Comparison of ENCODE assay signal across 16 cellular contexts in the genomic region with DNA sequence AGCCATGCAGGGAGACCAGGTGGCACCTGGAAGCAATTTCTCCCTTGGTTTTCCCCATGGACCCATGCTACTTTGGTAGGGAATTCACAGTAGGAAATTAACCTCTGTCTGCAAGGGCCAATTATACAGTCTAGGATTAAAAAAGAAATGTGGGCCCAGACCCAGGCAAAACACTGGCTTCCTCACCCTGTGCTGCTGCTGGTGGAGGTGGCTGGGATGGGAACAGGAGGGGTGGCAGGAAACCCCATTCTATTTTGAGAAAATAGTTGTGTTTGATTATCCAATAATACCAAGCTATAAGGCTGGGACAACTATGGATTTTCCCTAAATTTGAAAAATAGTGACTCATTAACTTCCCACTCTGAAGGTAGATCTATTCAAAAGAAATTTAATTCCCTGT.
DNase-seq lines count a peak whose midpoint lies in the region; ATAC-seq, FAIRE-seq and TF ChIP-seq lines count a peak whose summit lies in the region.
"Had no signal": no experiment of that assay in that cellular context is flagged by ENCODE, and none has a peak within 500 bp of the region (broad histone marks: within the 10 kb centered on the region; RNA-seq: fewer than 3 reads in every experiment).

No MANE protein-coding gene starts in this region.

- H3K9ac ChIP-seq in endothelial cell of umbilical vein (replicated peaks; ENCODE audit: extremely low read depth, insufficient read depth, low read length) = no peak overlapping the region
- H3K9ac ChIP-seq: BLaER1 treated with 17β-estradiol and CSF1 and Interleukin-3, amounts not matched to agents 10 nM and 100 nM; GM23248 had no signal

- no peaks in the 10 kb centered on the region for H3K4me1 ChIP-seq in endothelial cell of umbilical vein (ENCODE audit: control insufficient read depth, extremely low read depth, insufficient read depth, low read length)
- H3K4me1 ChIP-seq in right cardiac atrium (ENCODE audit: control insufficient read depth, insufficient read depth, low read length) = no peaks in the 10 kb centered on the region
- H3K4me1 ChIP-seq: BLaER1 treated with 17β-estradiol and CSF1 and Interleukin-3, amounts not matched to agents 10 nM and 100 nM had no signal

- H3K27me3 Mint-ChIP-seq in mesothelial cell of epicardium (ENCODE audit: low read depth) = no peaks in the 10 kb centered on the region

- no peaks in the 10 kb centered on the region for H3K9me3 ChIP-seq in endothelial cell of umbilical vein (replicated peaks; ENCODE audit: control insufficient read depth, insufficient read depth, low read length)
- no peaks in the 10 kb centered on the region for H3K9me3 ChIP-seq in right cardiac atrium (ENCODE audit: control insufficient read depth, low read length)
- H3K9me3 ChIP-seq: BLaER1 treated with 17β-estradiol and CSF1 and Interleukin-3, amounts not matched to agents 10 nM and 100 nM had no signal

- peaks cover 3% of the 10 kb centered on the region for H3K36me3 Mint-ChIP-seq in mesothelial cell of epicardium
- H3K36me3 Mint-ChIP-seq: CD4-positive, CD25-positive, alpha-beta regulatory T cell had no signal

- TF ChIP-seq CTCF in endothelial cell of umbilical vein (IDR thresholded peaks at IDR 0.05; ENCODE audit: extremely low read depth in 1 of 2, insufficient read depth in 1 of 2, low read depth in 1 of 2, low read length in 2 of 2) (no peak), mesothelial cell of epicardium (IDR thresholded peaks at IDR 0.05; ENCODE audit: unreplicated experiment) (no peak)

- H3K27ac ChIP-seq in endothelial cell of umbilical vein (ENCODE audit: insufficient read depth, low read depth, low read length) = no peak overlapping the region
- no peak overlapping the region for H3K27ac ChIP-seq in right cardiac atrium (ENCODE audit: low read length)
- H3K27ac ChIP-seq: BLaER1 treated with 17β-estradiol and CSF1 and Interleukin-3, amounts not matched to agents 10 nM and 100 nM; GM23248 had no signal

- POLR2A ChIA-PET in endothelial cell of umbilical vein (lab: Charles Lee) = no interaction called here

- H3K4me2 ChIP-seq in endothelial cell of umbilical vein (ENCODE audit: insufficient read depth, low read length) = no peak overlapping the region
- H3K4me2 ChIP-seq: BLaER1 treated with 17β-estradiol and CSF1 and Interleukin-3, amounts not matched to agents 10 nM and 100 nM had no signal

- no peaks in the 10 kb centered on the region for H3K9me1 ChIP-seq in endothelial cell of umbilical vein (replicated peaks; ENCODE audit: control insufficient read depth, extremely low read depth, insufficient read depth, low read length)

- no peaks in the 10 kb centered on the region for H3K36me3 ChIP-seq in endothelial cell of umbilical vein (ENCODE audit: control insufficient read depth in 2 of 2, extremely low read depth in 1 of 2, insufficient read depth in 2 of 2, low read length in 2 of 2)
- H3K36me3 ChIP-seq: BLaER1 treated with 17β-estradiol and CSF1 and Interleukin-3, amounts not matched to agents 10 nM and 100 nM had no signal

- no peak overlapping the region for H2AFZ ChIP-seq in endothelial cell of umbilical vein (ENCODE audit: low read depth, low read length)
- H2AFZ ChIP-seq: GM23248 had no signal

- dilution Hi-C loops in endothelial cell of umbilical vein (cut with MboI; ENCODE audit: extremely low pct_ligation_motif_present, low sequenced_read_pairs) = no loop called here

- H3K79me2 ChIP-seq in endothelial cell of umbilical vein (ENCODE audit: control insufficient read depth, insufficient read depth, low read length) = no peaks in the 10 kb centered on the region

- DNase-seq in COR-L47 (lab: John Stamatoyannopoulos, UW) = peak; percentile 88
- peak; percentile 89 for DNase-seq in NCI-H146 (lab: John Stamatoyannopoulos, UW)
- peak; percentile 27 for DNase-seq in NCI-H2171 (lab: John Stamatoyannopoulos, UW)
- DNase-seq in endothelial cell of umbilical vein (ENCODE audit: low read depth, low spot score) = peak; percentile 4
- DNase-seq in right cardiac atrium = no peak
- DNase-seq in mesothelial cell of epicardium (ENCODE audit: low spot score in 2 of 2, unreplicated experiment in 2 of 2) = no peak
- DNase-seq: ACHN; Calu3; CD4-positive, CD25-positive, alpha-beta regulatory T cell; DMS 273 treated with DMSO at 0.1 percent for 48 hours; GM23248; H7 had no signal

- TF ChIP-seq POLR2A in endothelial cell of umbilical vein (IDR thresholded peaks at IDR 0.05; ENCODE audit: low read depth, low read length) = no peak

- peaks cover 7% of the 10 kb centered on the region for H3K9me3 Mint-ChIP-seq in mesothelial cell of epicardium

- no peaks in the 10 kb centered on the region for H4K20me1 ChIP-seq in endothelial cell of umbilical vein (replicated peaks; ENCODE audit: control insufficient read depth, extremely low read depth, insufficient read depth, low read length)
- H4K20me1 ChIP-seq: BLaER1 treated with 17β-estradiol and CSF1 and Interleukin-3, amounts not matched to agents 10 nM and 100 nM had no signal

- H3K27me3 ChIP-seq in endothelial cell of umbilical vein (ENCODE audit: control insufficient read depth in 2 of 2, insufficient read depth in 2 of 2, low read length in 2 of 2) = peaks cover 2% of the 10 kb centered on the region in 2 experiments
- no peaks in the 10 kb centered on the region for H3K27me3 ChIP-seq in right cardiac atrium (ENCODE audit: control insufficient read depth, insufficient read depth)
- H3K27me3 ChIP-seq: BLaER1 treated with 17β-estradiol and CSF1 and Interleukin-3, amounts not matched to agents 10 nM and 100 nM had no signal

- BruUV-seq in endothelial cell of umbilical vein (replicated peaks; lab: Mats Ljungman, UMichigan) = no TSS peak

- intact Hi-C loops in endothelial cell of umbilical vein (cut with micrococcal nuclease) (no loop called here), right cardiac atrium (cut with DNase I) (no loop called here)

- ATAC-seq in right cardiac atrium = no peak
- ATAC-seq in HG02678 (IDR thresholded peaks at IDR 0.05; ENCODE audit: unreplicated experiment) = no peak
- ATAC-seq: GM12878 had no signal

- H3K27ac Mint-ChIP-seq in mesothelial cell of epicardium = no peak overlapping the region
- H3K27ac Mint-ChIP-seq: CD4-positive, CD25-positive, alpha-beta regulatory T cell had no signal

- no peak overlapping the region for H3K4me3 ChIP-seq in endothelial cell of umbilical vein (replicated peaks in 1 of 3; ENCODE audit: insufficient read depth in 1 of 3, low read depth in 1 of 3, low read length in 3 of 3)
- no peak overlapping the region for H3K4me3 ChIP-seq in right cardiac atrium (ENCODE audit: low read length)
- H3K4me3 ChIP-seq: BLaER1 treated with 17β-estradiol and CSF1 and Interleukin-3, amounts not matched to agents 10 nM and 100 nM; GM12878; GM23248 had no signal

- peaks cover 22% of the 10 kb centered on the region for H3K4me1 Mint-ChIP-seq in mesothelial cell of epicardium
- H3K4me1 Mint-ChIP-seq: CD4-positive, CD25-positive, alpha-beta regulatory T cell had no signal

- CTCF ChIA-PET in endothelial cell of umbilical vein (lab: Charles Lee) = no interaction called here

- FAIRE-seq in endothelial cell of umbilical vein (lab: Jason Lieb, UNC) = no peak
- FAIRE-seq: GM12878, GM18507 had no signal

- H3K4me3 Mint-ChIP-seq in mesothelial cell of epicardium = no peak overlapping the region
- H3K4me3 Mint-ChIP-seq: CD4-positive, CD25-positive, alpha-beta regulatory T cell had no signal

TF ChIP-seq in endothelial cell of umbilical vein, 7 proteins besides CTCF, POLR2A, EP300 and RAD21:
- TF ChIP-seq, protein P1, sequence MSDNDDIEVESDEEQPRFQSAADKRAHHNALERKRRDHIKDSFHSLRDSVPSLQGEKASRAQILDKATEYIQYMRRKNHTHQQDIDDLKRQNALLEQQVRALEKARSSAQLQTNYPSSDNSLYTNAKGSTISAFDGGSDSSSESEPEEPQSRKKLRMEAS (IDR thresholded peaks at IDR 0.05; ENCODE audit: insufficient read depth, insufficient read length) = no peak
- TF ChIP-seq GATA2 (IDR thresholded peaks at IDR 0.05; ENCODE audit: insufficient read depth, insufficient read length, low read depth, low read length) (no peak), JUN (IDR thresholded peaks at IDR 0.05; ENCODE audit: borderline replicate concordance, insufficient read depth, insufficient read length, low read depth) (no peak), FOS (IDR thresholded peaks at IDR 0.05; ENCODE audit: borderline replicate concordance, insufficient read depth, low read length) (no peak), EZH2 (IDR thresholded peaks at IDR 0.05; ENCODE audit: borderline replicate concordance, low read depth, low read length, severe bottlenecking) (no peak), POLR2AphosphoS5 (IDR thresholded peaks at IDR 0.05; ENCODE audit: insufficient read depth, low read depth, low read length) (no peak), MYC (IDR thresholded peaks at IDR 0.05; ENCODE audit: low read depth, low read length) (no peak)

Comparison
In these comparisons a context has a peak if more than half of its experiments do, and no peak if none do; other contexts are left out.
1. DNase-seq: peak in COR-L47 (single experiment), NCI-H146 (single experiment), NCI-H2171 (single experiment) and endothelial cell of umbilical vein (single experiment); none in right cardiac atrium (0 of 3) and mesothelial cell of epicardium (0 of 2).